8 cellular contexts compared by ENCODE assay signal in the genomic region with DNA sequence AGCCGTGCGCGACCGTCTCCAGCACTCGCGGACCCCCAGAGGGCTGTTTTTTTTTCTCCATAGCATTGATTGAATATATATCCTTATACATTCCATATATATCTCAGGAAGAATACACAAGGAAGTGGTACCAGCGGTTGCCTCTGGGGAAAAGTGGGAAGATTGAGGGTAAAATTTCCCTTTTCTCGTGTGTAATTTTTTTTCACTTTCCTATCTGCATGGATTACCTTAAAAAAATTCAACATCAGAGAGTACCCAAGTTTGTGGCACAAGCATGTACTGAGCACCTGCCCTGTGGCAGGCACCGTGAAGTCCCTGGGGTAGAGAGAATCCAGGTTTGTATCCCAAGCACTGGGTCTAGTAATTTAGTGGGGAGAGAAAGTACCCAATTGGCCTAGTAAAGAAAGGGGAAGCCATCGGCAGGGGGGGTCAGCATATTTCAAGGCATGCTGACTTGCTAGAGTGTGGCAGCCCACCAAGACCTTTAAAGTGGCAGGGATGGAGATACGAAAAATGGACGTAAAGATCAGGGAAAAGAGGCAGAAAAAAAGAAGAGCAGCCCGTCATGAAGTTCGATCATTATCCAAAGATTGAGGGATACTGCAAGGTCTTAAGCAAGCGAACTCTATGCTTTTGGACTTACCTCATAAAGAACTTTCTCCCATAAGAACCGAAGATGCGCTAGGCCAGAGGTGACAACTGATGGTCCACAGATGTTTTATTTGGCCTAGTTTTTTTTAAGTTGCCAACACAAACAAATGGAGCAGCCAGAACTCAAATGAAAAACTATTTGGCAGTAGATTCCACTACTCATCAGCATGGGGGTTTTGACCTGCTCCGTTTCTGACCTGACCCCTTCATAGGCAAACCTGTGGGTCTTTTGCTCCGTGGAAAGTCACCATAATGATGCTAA. TPM values are rescaled to one million over a fixed set of nuclear protein-coding genes. Genes with fewer than 3 reads are reported as not detected.
DNase-seq lines count a peak whose midpoint lies in the region; ATAC-seq and TF ChIP-seq lines count a peak whose summit lies in the region.

No MANE protein-coding gene starts in this region.

- ATAC-seq in gastroesophageal sphincter (no peak), GM19455 (IDR thresholded peaks at IDR 0.05; ENCODE audit: unreplicated experiment) (no peak), GM18517 (IDR thresholded peaks at IDR 0.05; ENCODE audit: unreplicated experiment) (no peak)

- no peak for TF ChIP-seq EP300 in gastroesophageal sphincter (IDR thresholded peaks at IDR 0.05)

- WGBS in gastroesophageal sphincter (ENCODE audit: low coverage in 1 of 2), 2 donors, result 60 to 62% methylated on average over 12 to 18 of the region's 19 CpGs

- H3K27me3 ChIP-seq in HL-60 (ENCODE audit: insufficient read depth, poor library complexity, severe bottlenecking) (no peaks in the 10 kb centered on the region), gastroesophageal sphincter (no peaks in the 10 kb centered on the region)

- H3K4me3 ChIP-seq in HL-60 (replicated peaks; ENCODE audit: insufficient read depth, low read length) (peak overlapping the region; percentile 55), WI38 (ENCODE audit: low read depth, low read length) (peak overlapping the region; percentile 55), gastroesophageal sphincter (peak overlapping the region in 1 of 2 donors; percentile 83), skin epidermis (peak overlapping the region; percentile 68 to 81 (median 80))

- H3K27ac ChIP-seq in HL-60 (replicated peaks), result peak overlapping the region; percentile 92
- H3K27ac ChIP-seq in gastroesophageal sphincter, result peak overlapping the region; percentile 30 to 97 (median 92)
- peak overlapping the region in 20 of 21 experiments; percentile 74 to 95 (median 90) for H3K27ac ChIP-seq in skin epidermis

- DNase-seq in HL-60 (ENCODE audit: low read depth in 1 of 2, low spot score in 1 of 2) (peak in 1 of 2 experiments; percentile 33), GM10266 (ENCODE audit: extremely low spot score) (no peak), A172 (ENCODE audit: low spot score) (no peak)

- H3K36me3 ChIP-seq in gastroesophageal sphincter, result no peaks in the 10 kb centered on the region

- peaks cover 0 to 35% (median 5%) of the 10 kb centered on the region in 3 donors for H3K4me1 ChIP-seq in gastroesophageal sphincter

- TF ChIP-seq CTCF in HL-60 (IDR thresholded peaks at IDR 0.05; ENCODE audit: insufficient read depth, low read length) (no peak), WI38 (IDR thresholded peaks at IDR 0.05; ENCODE audit: low read depth, low read length) (no peak), gastroesophageal sphincter (IDR thresholded peaks at IDR 0.05) (no peak), GM10266 (IDR thresholded peaks at IDR 0.05; ENCODE audit: control insufficient read depth, insufficient read depth, low read depth, missing control alignments) (no peak)

- no peak for TF ChIP-seq POLR2A in gastroesophageal sphincter (IDR thresholded peaks at IDR 0.05)

- H3K9me3 ChIP-seq in gastroesophageal sphincter, result no peaks in the 10 kb centered on the region

RNA-seq across cellular contexts. Expression of a gene that starts 1.5 kb away (rescaled TPM):
- 100 to 1,000 TPM in 1 of 4 donors, 10 to 100 TPM in 3; 69.0 to 117 (median 80.8) TPM for total RNA-seq in gastroesophageal sphincter
- total RNA-seq in A172 (2014; rRNA removed; shearing (Covaris generic)), result 461 and 562 TPM in 2 replicates

RNA-seq across cellular contexts. Expression of a gene that starts 36.9 kb away (rescaled TPM):
- total RNA-seq in gastroesophageal sphincter, result 100 to 1,000 TPM in 1 of 4 donors, 10 to 100 TPM in 3; 60.0 to 132 (median 71.2) TPM
- total RNA-seq in A172 (2014; rRNA removed; shearing (Covaris generic)), result 40.5 and 46.9 TPM in 2 replicates
